Comparison of ENCODE assay signal across 22 cellular contexts in the genomic region with DNA sequence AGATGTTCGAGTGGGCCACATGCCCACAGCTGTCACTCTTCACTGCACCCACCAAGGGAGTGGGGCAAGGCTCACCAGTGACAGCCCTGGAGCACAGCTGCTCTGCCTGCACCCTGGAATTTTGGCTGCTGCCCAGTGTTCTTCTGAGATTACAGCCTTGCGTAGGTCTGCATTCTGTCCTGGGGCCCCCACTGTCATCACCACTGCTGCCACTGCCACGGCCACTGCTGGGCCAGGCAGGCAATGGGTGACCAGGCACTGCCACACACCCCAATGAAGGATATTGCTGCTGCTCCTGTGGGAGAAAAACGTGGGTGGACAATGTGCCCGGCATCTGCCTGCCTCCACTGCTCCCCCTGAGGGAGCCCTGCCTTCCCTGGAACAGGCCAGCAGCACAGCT.
"Had no signal": no experiment of that assay in that cellular context is flagged by ENCODE, and none has a peak within 500 bp of the region (broad histone marks: within the 10 kb centered on the region; RNA-seq: fewer than 3 reads in every experiment).

No MANE protein-coding gene starts in this region.

- H3K4me1 ChIP-seq: esophagus squamous epithelium, gastroesophageal sphincter, lower lobe of right lung, neural progenitor cell, pancreas, prostate gland, stomach, transverse colon had no signal

- ATAC-seq: gastroesophageal sphincter, pancreas, sciatic nerve had no signal

- H3K4me2 ChIP-seq: hepatocyte, neural progenitor cell had no signal

- H3K36me3 ChIP-seq: esophagus squamous epithelium, gastroesophageal sphincter, lower lobe of right lung, neural progenitor cell, pancreas, prostate gland, stomach, thoracic aorta, transverse colon had no signal

- H3K9me3 ChIP-seq: esophagus squamous epithelium, gastroesophageal sphincter, lower lobe of right lung, pancreas, prostate gland, thoracic aorta had no signal

- H3K9ac ChIP-seq: neural progenitor cell had no signal

- H3K27ac ChIP-seq: dorsolateral prefrontal cortex, esophagus squamous epithelium, gastroesophageal sphincter, hepatocyte, lower lobe of right lung, neural progenitor cell, pancreas, prostate gland, stomach, thoracic aorta, transverse colon had no signal

- H3K27me3 ChIP-seq: esophagus squamous epithelium, gastroesophageal sphincter, hepatocyte, neural progenitor cell, pancreas, stomach, transverse colon had no signal

- H3K4me3 ChIP-seq: dorsolateral prefrontal cortex, esophagus squamous epithelium, gastroesophageal sphincter, hepatocyte, lower lobe of right lung, neural progenitor cell, pancreas, prostate gland, stomach, thoracic aorta, transverse colon had no signal

- DNase-seq: cortex of kidney; effector memory CD4-positive, alpha-beta T cell; esophagus squamous epithelium; foreskin fibroblast; glutamatergic neuron; lower lobe of right lung; midbrain; occipital lobe; stimulated activated CD4-positive, alpha-beta T cell treated with anti-CD3 and anti-CD28 coated beads, Interleukin-2, amount 100 ng/mL, for 24 hours; stimulated activated CD4-positive, alpha-beta T cell treated with anti-CD3 and anti-CD28 coated beads, Interleukin-4, amount 100 ng/mL, for 4 hours; stimulated activated naive CD4-positive, alpha-beta T cell; stomach; substantia nigra; transverse colon had no signal

- H2AFZ ChIP-seq: hepatocyte, neural progenitor cell had no signal
